8 cellular contexts compared by ENCODE assay signal in the genomic region with DNA sequence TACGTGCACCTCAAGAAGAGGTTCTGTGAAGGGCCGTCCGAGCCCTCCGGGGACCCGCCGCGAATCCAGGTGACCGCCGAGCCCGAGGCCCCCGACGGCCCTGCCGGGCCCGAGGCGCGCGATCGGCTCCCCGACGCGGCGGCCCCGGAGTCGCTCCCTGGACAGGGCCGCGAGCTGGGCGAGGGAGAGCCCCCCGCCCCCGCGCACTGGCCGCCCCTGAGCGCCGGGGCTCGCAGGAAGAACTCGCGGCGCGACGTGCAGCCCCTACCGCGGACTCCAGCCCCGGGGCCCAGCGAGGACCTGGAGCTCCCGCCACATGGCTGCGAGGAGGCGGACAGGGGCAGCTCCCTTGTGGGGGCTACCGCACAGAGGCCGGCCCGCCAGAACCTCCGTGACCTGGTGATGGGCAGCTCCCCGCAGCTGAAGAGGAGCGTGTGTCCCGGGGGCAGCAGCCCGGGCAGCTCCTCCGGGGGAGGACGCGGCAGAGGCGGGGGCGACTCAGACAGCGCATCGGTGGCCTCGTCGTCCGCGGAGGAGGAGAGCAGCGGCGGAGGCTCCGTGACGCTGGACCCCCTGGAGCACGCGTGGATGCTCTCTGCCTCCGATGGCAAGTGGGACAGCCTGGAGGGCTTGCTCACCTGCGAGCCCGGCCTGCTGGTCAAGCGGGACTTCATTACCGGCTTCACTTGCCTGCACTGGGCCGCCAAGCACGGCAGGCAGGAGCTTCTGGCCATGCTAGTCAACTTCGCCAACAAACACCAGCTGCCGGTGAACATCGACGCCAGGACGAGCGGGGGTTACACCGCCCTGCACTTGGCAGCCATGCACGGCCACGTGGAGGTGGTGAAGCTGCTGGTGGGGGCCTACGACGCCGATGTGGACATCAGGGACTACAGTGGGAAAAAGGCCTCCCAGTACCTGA. TPM values are rescaled to one million over a fixed set of nuclear protein-coding genes. Genes with fewer than 3 reads are reported as not detected.
DNase-seq lines count a peak whose midpoint lies in the region; ATAC-seq and TF ChIP-seq lines count a peak whose summit lies in the region.

No MANE protein-coding gene starts in this region.

- TF ChIP-seq CTCF in BJ (IDR thresholded peaks at IDR 0.05; ENCODE audit: insufficient read depth, low read depth, low read length): no peak

- no peak overlapping the region for H3K27ac ChIP-seq in ectodermal cell (ENCODE audit: insufficient read depth, low read depth, low read length, poor library complexity, severe bottlenecking)
- peak overlapping the region; percentile 91 to 95 for H3K27ac ChIP-seq in mucosa of rectum (ENCODE audit: low read depth in 2 of 2, low read length in 2 of 2)

- ATAC-seq in GM21786 (IDR thresholded peaks at IDR 0.05; ENCODE audit: unreplicated experiment) (no peak), GM19397 (IDR thresholded peaks at IDR 0.05; ENCODE audit: unreplicated experiment) (no peak)

- DNase-seq in BJ (ENCODE audit: low read depth) (no peak), HT-29 (ENCODE audit: low spot score) (peak; percentile 56), NOMO-1 treated with DMSO at 0.1 percent for 48 hours (lab: John Stamatoyannopoulos, UW; ENCODE audit: unreplicated experiment) (no peak)
- DNase-seq in activated effector memory CD4-positive, alpha-beta T cell treated with Interleukin-2 at 50 U/mL for 16 hours: no peak

- H3K36me3 ChIP-seq in BJ (ENCODE audit: control insufficient read depth, insufficient read depth, low read length): no peaks in the 10 kb centered on the region
- H3K36me3 ChIP-seq in ectodermal cell (ENCODE audit: control insufficient read depth, insufficient read depth, low read length): no peaks in the 10 kb centered on the region
- no peaks in the 10 kb centered on the region for H3K36me3 ChIP-seq in mucosa of rectum (ENCODE audit: control insufficient read depth in 2 of 2, insufficient read depth in 2 of 2, low read length in 2 of 2)

- POLR2A ChIA-PET in BJ (lab: Charles Lee): no interaction called here

- H3K4me1 ChIP-seq in ectodermal cell (ENCODE audit: control insufficient read depth, insufficient read depth, low read length): peaks cover 10% of the 10 kb centered on the region
- H3K4me1 ChIP-seq in mucosa of rectum (ENCODE audit: control insufficient read depth in 2 of 2, insufficient read depth in 2 of 2, low read length in 2 of 2): peaks cover 8 to 21% of the 10 kb centered on the region in 2 donors

- CTCF ChIA-PET in BJ (lab: Yijun Ruan, JAX): interaction anchor here (0.6 to 2.9 kb wide), 8 partner anchors 9 to 121 kb away, joined by 3 to 17 read pairs (median 5); no protein-coding TSS in a partner anchor

- H3K4me3 ChIP-seq in BJ (ENCODE audit: low read depth, low read length) (peak overlapping the region; percentile 81), ectodermal cell (ENCODE audit: insufficient read depth, low read depth, low read length) (peak overlapping the region; percentile 90), mucosa of rectum (ENCODE audit: low read length in 2 of 2) (peak overlapping the region; percentile 70 to 91)

- 2% methylated on average over 90 of the region's 90 CpGs for WGBS in ectodermal cell, 2 experiments

- H3K27me3 ChIP-seq in BJ (ENCODE audit: control insufficient read depth, insufficient read depth, low read length) (no peaks in the 10 kb centered on the region), ectodermal cell (ENCODE audit: control insufficient read depth, insufficient read depth, low read length, poor library complexity, severe bottlenecking) (peaks cover 28% of the 10 kb centered on the region), mucosa of rectum (ENCODE audit: control insufficient read depth in 2 of 2, insufficient read depth in 2 of 2, low read length in 2 of 2) (no peaks in the 10 kb centered on the region)

- H3K9me3 ChIP-seq in ectodermal cell (ENCODE audit: control insufficient read depth, low read length) (no peaks in the 10 kb centered on the region), mucosa of rectum (ENCODE audit: control insufficient read depth in 2 of 2, low read length in 2 of 2) (no peaks in the 10 kb centered on the region)

- peak overlapping the region; percentile 68 to 94 for H3K9ac ChIP-seq in mucosa of rectum (ENCODE audit: low read depth in 1 of 2, low read length in 2 of 2)

RNA-seq across cellular contexts. Expression of gene SOWAHC, which starts 0.8 kb away (rescaled TPM):
- 5.2 and 9.1 TPM in 2 replicates for polyA plus RNA-seq in BJ (2011; rRNA removed)
- 5.3 and 5.6 TPM in 2 replicates for polyA minus RNA-seq in BJ (2011; rRNA and poly(A)+ RNA removed)
- total RNA-seq in HT-29 (2014; rRNA removed; shearing (Covaris generic)): 51.6 and 56.5 TPM in 2 replicates
- 5.7 TPM for polyA plus RNA-seq in ectodermal cell (2013, experiment 1 of 4)
- 5.2 TPM for polyA plus RNA-seq in ectodermal cell (2013, experiment 2 of 4)
- 5.1 TPM for polyA plus RNA-seq in ectodermal cell (2013, experiment 3 of 4)
- 4.6 TPM for polyA plus RNA-seq in ectodermal cell (2013, experiment 4 of 4)

RNA-seq across cellular contexts. Expression of gene SEPTIN10, which starts 1.2 kb away (rescaled TPM):
- polyA plus RNA-seq in BJ (2011; rRNA removed): 68.8 and 93.2 TPM in 2 replicates
- 32.9 and 51.9 TPM in 2 replicates for polyA minus RNA-seq in BJ (2011; rRNA and poly(A)+ RNA removed)
- 25.6 and 37.9 TPM in 2 replicates for total RNA-seq in HT-29 (2014; rRNA removed; shearing (Covaris generic))
- 98.9 TPM for polyA plus RNA-seq in ectodermal cell (2013, experiment 1 of 4)
- 96.5 TPM for polyA plus RNA-seq in ectodermal cell (2013, experiment 2 of 4)
- 99.7 TPM for polyA plus RNA-seq in ectodermal cell (2013, experiment 3 of 4)
- polyA plus RNA-seq in ectodermal cell (2013, experiment 4 of 4): 107 TPM
